ENCODE assay signal across 19 cellular contexts in genomic region chr10:77490512-77490911, GRCh38.
DNase-seq lines count a peak whose midpoint lies in the region; ATAC-seq and TF ChIP-seq lines count a peak whose summit lies in the region.
"Had no signal": no experiment of that assay in that cellular context is flagged by ENCODE, and none has a peak within 500 bp of the region (broad histone marks: within the 10 kb centered on the region; RNA-seq: fewer than 3 reads in every experiment).

No MANE protein-coding gene starts in this region.

- H3K4me1 Mint-ChIP-seq in HFFc6 (ENCODE audit: low read depth) (peaks cover 33% of the 10 kb centered on the region), brain (peaks cover 28% of the 10 kb centered on the region)

- H3K36me3 Mint-ChIP-seq in HFFc6 (ENCODE audit: low read depth) (peaks cover 22% of the 10 kb centered on the region), brain (no peaks in the 10 kb centered on the region)
- H3K36me3 Mint-ChIP-seq: CD8-positive, alpha-beta T cell had no signal

- no peak overlapping the region for H3K4me3 Mint-ChIP-seq in HFFc6
- no peak overlapping the region for H3K4me3 Mint-ChIP-seq in brain
- H3K4me3 Mint-ChIP-seq: CD8-positive, alpha-beta T cell had no signal

- H3K9me3 ChIP-seq in psoas muscle = no peaks in the 10 kb centered on the region
- H3K9me3 ChIP-seq in suprapubic skin = no peaks in the 10 kb centered on the region
- H3K9me3 ChIP-seq: SJSA1 had no signal

- DNase-seq in HFFc6 = no peak
- DNase-seq in psoas muscle = no peak
- DNase-seq in suprapubic skin (ENCODE audit: low spot score in 2 of 2) = no peak
- no peak for DNase-seq in cerebellum (ENCODE audit: low spot score)
- DNase-seq: Caco-2; CD8-positive, alpha-beta T cell; HCEC 1CT; NCI-H1048; NCI-H1417; NCI-H1694; NCI-H2029 treated with DMSO at 0.1 percent for 48 hours; NCI-H446 treated with DMSO at 0.1 percent for 48 hours; NCI-H69; Right ventricle myocardium superior had no signal

- H3K27me3 Mint-ChIP-seq in HFFc6 (ENCODE audit: insufficient read depth) = peaks cover 5% of the 10 kb centered on the region; the same call in 1 of the 2 replicates
- peaks cover 5% of the 10 kb centered on the region for H3K27me3 Mint-ChIP-seq in brain

- TF ChIP-seq CTCF in 22Rv1 (IDR thresholded peaks at IDR 0.05) = no peak
- no peak for TF ChIP-seq CTCF in HFFc6 (IDR thresholded peaks at IDR 0.05)
- TF ChIP-seq CTCF in brain (conservative IDR thresholded peaks at IDR 0.05) = no peak
- no peak for TF ChIP-seq CTCF in psoas muscle (IDR thresholded peaks at IDR 0.05)
- no peak for TF ChIP-seq CTCF in suprapubic skin (IDR thresholded peaks at IDR 0.05)

- no peak for ATAC-seq in psoas muscle
- no peak for ATAC-seq in GM18909 (IDR thresholded peaks at IDR 0.05; ENCODE audit: poor library complexity, unreplicated experiment)
- ATAC-seq: CD8-positive, alpha-beta T cell had no signal

- H3K9me3 Mint-ChIP-seq in HFFc6 = no peaks in the 10 kb centered on the region
- peaks cover 0 to 4% (median 0%) of the 10 kb centered on the region in 5 experiments for H3K9me3 Mint-ChIP-seq in brain
- H3K9me3 Mint-ChIP-seq: CD8-positive, alpha-beta T cell had no signal

- TF ChIP-seq POLR2A in suprapubic skin (IDR thresholded peaks at IDR 0.05) = no peak

- H3K27ac ChIP-seq in 22Rv1 (0 out of 2 replicates have a peak overlapping the region, but pooled peaks have one; percentile 1), psoas muscle (peak overlapping the region; percentile 66), suprapubic skin (no peak overlapping the region)
- H3K27ac ChIP-seq: HL-60, SJSA1 had no signal

- peaks cover 47% of the 10 kb centered on the region for H3K4me1 ChIP-seq in psoas muscle
- no peaks in the 10 kb centered on the region for H3K4me1 ChIP-seq in suprapubic skin

- no peaks in the 10 kb centered on the region for H3K27me3 ChIP-seq in psoas muscle (ENCODE audit: insufficient read depth in 3 of 3, low read length in 2 of 3)
- H3K27me3 ChIP-seq in suprapubic skin = no peaks in the 10 kb centered on the region
- H3K27me3 ChIP-seq: SJSA1 had no signal

- 68 to 82% (median 80%) methylated on average over 4 of the region's 4 CpGs for WGBS in psoas muscle, 3 donors
- 83% methylated on average over 4 of the region's 4 CpGs for WGBS in suprapubic skin

- H3K36me3 ChIP-seq in psoas muscle (ENCODE audit: insufficient read depth in 1 of 2, low read depth in 1 of 2) (no peaks in the 10 kb centered on the region), suprapubic skin (no peaks in the 10 kb centered on the region)
- H3K36me3 ChIP-seq: SJSA1 had no signal

- H3K4me3 ChIP-seq in psoas muscle = no peak overlapping the region
- no peak overlapping the region for H3K4me3 ChIP-seq in suprapubic skin
- H3K4me3 ChIP-seq: SJSA1 had no signal

- intact Hi-C loops in psoas muscle (cut with DNase I) = loop anchor here (2.0 to 10.0 kb wide), 4 partner anchors 98 to 316 kb away; no protein-coding TSS in a partner anchor

- peak overlapping the region; percentile 19; the same call in 1 of the 2 replicates for H3K27ac Mint-ChIP-seq in HFFc6
- H3K27ac Mint-ChIP-seq in brain = peak overlapping the region in 4 of 5 experiments; percentile 10 to 84 (median 48)
- H3K27ac Mint-ChIP-seq: CD8-positive, alpha-beta T cell had no signal

- no peak for TF ChIP-seq EP300 in suprapubic skin (IDR thresholded peaks at IDR 0.05)
